Comparison of ENCODE assay signal across 15 cellular contexts in the genomic region with DNA sequence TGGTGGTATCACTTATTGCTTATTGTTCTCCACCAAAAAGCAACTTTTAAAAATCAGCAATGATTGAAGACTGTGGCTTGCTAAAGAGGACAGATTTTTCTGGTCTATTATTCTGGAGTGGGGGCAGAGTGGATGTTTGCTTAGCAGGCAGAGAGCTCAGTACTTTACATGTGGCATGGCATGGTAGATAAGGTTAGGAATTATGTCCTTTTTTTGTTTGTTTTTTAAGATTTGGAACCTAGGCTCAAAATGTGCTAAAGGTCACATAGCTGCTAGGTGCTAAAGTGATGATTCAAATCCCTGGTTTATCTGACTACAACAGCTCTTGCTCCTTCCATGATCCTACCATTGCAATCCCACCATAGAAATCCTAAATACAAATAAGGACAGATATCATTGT.
"Had no signal": no experiment of that assay in that cellular context is flagged by ENCODE, and none has a peak within 500 bp of the region (broad histone marks: within the 10 kb centered on the region; RNA-seq: fewer than 3 reads in every experiment).

No MANE protein-coding gene starts in this region.

- H3K4me3 ChIP-seq: adrenal gland, esophagus squamous epithelium, transverse colon had no signal

- H3K9me3 ChIP-seq: adrenal gland, esophagus squamous epithelium, transverse colon had no signal

- H3K36me3 ChIP-seq: adrenal gland, esophagus squamous epithelium, transverse colon had no signal

- H3K27ac Mint-ChIP-seq: activated naive CD4-positive, alpha-beta T cell treated with anti-CD3 and anti-CD28 coated beads, Interleukin-2, amount 50 U/mL, for 72 hours; stimulated activated naive CD8-positive, alpha-beta T cell treated with anti-CD3 and anti-CD28 coated beads, Interleukin-15, Interleukin-2, amounts not matched to agents 100 ng/mL and 50 ng/mL, for 24 hours had no signal

- H3K27me3 Mint-ChIP-seq: stimulated activated naive CD8-positive, alpha-beta T cell treated with anti-CD3 and anti-CD28 coated beads, Interleukin-15, Interleukin-2, amounts not matched to agents 100 ng/mL and 50 ng/mL, for 24 hours had no signal

- DNase-seq: activated CD4-positive, alpha-beta T cell treated with anti-CD3 and anti-CD28 coated beads, Interleukin-2, amount 50 U/mL, for 4 hours; activated gamma-delta T cell; adrenal gland; cerebellar nuclear complex; effector CD4-positive, alpha-beta T cell; esophagus squamous epithelium; mammary epithelial cell; stimulated activated CD4-positive, alpha-beta T cell treated with anti-CD3 and anti-CD28 coated beads, Interleukin-15, amount 100 ng/mL, for 24 hours; stimulated activated CD4-positive, alpha-beta T cell treated with anti-CD3 and anti-CD28 coated beads, Interleukin-2, amount 100 ng/mL, for 48 hours; SW 1271; T-helper 2 cell; transverse colon had no signal

- H3K9me3 Mint-ChIP-seq: neural crest cell; stimulated activated naive CD8-positive, alpha-beta T cell treated with anti-CD3 and anti-CD28 coated beads, Interleukin-15, Interleukin-2, amounts not matched to agents 100 ng/mL and 50 ng/mL, for 24 hours had no signal

- H3K27ac ChIP-seq: adrenal gland, esophagus squamous epithelium, transverse colon had no signal

- ATAC-seq: activated naive CD4-positive, alpha-beta T cell treated with anti-CD3 and anti-CD28 coated beads, Interleukin-2, amount 50 U/mL, for 72 hours had no signal

- H3K4me1 ChIP-seq: adrenal gland had no signal

- H3K27me3 ChIP-seq: adrenal gland, esophagus squamous epithelium, transverse colon had no signal

- H3K36me3 Mint-ChIP-seq: activated naive CD4-positive, alpha-beta T cell treated with anti-CD3 and anti-CD28 coated beads, Interleukin-2, amount 50 U/mL, for 72 hours had no signal

- H3K4me3 Mint-ChIP-seq: neural crest cell; stimulated activated naive CD8-positive, alpha-beta T cell treated with anti-CD3 and anti-CD28 coated beads, Interleukin-15, Interleukin-2, amounts not matched to agents 100 ng/mL and 50 ng/mL, for 24 hours had no signal
